In the genomic region with DNA sequence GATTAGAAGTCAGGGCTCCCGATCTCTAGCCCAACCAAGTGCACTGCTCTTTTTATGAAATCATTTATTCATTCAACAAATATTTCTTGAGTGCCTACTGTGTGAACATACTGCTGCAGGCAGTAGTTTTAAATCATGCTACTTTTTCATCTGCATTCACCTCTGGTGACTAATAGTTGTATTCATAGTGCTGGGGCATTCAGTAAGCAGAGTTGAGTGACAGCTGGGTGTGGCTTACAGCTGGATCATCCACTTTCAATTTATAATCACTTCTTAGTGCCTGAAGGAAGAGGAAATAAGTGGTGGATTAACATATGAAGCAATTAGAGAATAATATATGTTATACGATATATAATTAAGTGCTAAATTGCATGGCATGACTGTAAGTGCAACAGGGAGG, we compare ENCODE assay signal across 3 cellular contexts.
TF ChIP-seq lines count a peak whose summit lies in the region.

No MANE protein-coding gene starts in this region.

TF ChIP-seq in SK-N-SH, 30 proteins besides CTCF, POLR2A, EP300 and RAD21 (continued from another document):
- TF ChIP-seq, protein P1, sequence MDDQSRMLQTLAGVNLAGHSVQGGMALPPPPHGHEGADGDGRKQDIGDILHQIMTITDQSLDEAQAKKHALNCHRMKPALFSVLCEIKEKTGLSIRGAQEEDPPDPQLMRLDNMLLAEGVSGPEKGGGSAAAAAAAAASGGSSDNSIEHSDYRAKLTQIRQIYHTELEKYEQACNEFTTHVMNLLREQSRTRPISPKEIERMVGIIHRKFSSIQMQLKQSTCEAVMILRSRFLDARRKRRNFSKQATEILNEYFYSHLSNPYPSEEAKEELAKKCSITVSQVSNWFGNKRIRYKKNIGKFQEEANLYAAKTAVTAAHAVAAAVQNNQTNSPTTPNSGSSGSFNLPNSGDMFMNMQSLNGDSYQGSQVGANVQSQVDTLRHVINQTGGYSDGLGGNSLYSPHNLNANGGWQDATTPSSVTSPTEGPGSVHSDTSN (IDR thresholded peaks at IDR 0.05) = peak; percentile 57; the same call in 1 of the 2 replicates

TF ChIP-seq in SK-N-SH treated with all-trans-retinoic acid at 6 μM for 48 hours, 23 proteins besides CTCF, POLR2A, EP300 and RAD21 (continued from another document):
- no peak for TF ChIP-seq BACH2 (CRISPR knock-in tag; IDR thresholded peaks at IDR 0.05; ENCODE audit: borderline replicate concordance)
TF ChIP-seq in SK-N-SH treated with all-trans-retinoic acid at 6 μM for 48 hours: peak in this region for 0.

TF ChIP-seq in K562, 482 proteins besides CTCF, POLR2A, EP300 and RAD21 (continued from another document):
- TF ChIP-seq ZKSCAN1 (IDR thresholded peaks at IDR 0.05; ENCODE audit: low read depth, low read length) = peak; percentile 50; the same call in 1 of the 2 replicates
- TF ChIP-seq SMAD4 (CRISPR knock-in tag; conservative IDR thresholded peaks at IDR 0.05) = no peak
- TF ChIP-seq ZKSCAN8 (CRISPR knock-in tag; IDR thresholded peaks at IDR 0.05) = 0 out of 2 replicates have a peak, but pooled peaks have one; percentile 56
- TF ChIP-seq, protein P2, sequence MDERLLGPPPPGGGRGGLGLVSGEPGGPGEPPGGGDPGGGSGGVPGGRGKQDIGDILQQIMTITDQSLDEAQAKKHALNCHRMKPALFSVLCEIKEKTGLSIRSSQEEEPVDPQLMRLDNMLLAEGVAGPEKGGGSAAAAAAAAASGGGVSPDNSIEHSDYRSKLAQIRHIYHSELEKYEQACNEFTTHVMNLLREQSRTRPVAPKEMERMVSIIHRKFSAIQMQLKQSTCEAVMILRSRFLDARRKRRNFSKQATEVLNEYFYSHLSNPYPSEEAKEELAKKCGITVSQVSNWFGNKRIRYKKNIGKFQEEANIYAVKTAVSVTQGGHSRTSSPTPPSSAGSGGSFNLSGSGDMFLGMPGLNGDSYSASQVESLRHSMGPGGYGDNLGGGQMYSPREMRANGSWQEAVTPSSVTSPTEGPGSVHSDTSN (CRISPR knock-in tag; IDR thresholded peaks at IDR 0.05; ENCODE audit: low read depth) = peak; percentile 58
- TF ChIP-seq, protein P2 (tag; conservative IDR thresholded peaks at IDR 0.05; ENCODE audit: low read depth) = peak; percentile 65
- no peak for TF ChIP-seq FOXA3 (CRISPR knock-in tag; conservative IDR thresholded peaks at IDR 0.05 in 1 of 2, IDR thresholded peaks at IDR 0.05 in 1 of 2)
